Comparison of ENCODE assay signal across 8 cellular contexts in genomic region chr7:21580073-21580521, GRCh38. TPM values are rescaled to one million over a fixed set of nuclear protein-coding genes. Genes with fewer than 3 reads are reported as not detected.
DNase-seq lines count a peak whose midpoint lies in the region; ATAC-seq and TF ChIP-seq lines count a peak whose summit lies in the region.

No MANE protein-coding gene starts in this region.

- TF ChIP-seq RAD21 in HCT116 (IDR thresholded peaks at IDR 0.05; ENCODE audit: low read depth), result no peak

- TF ChIP-seq POLR2A in HCT116 (IDR thresholded peaks at IDR 0.05; ENCODE audit: borderline replicate concordance, extremely low read depth, insufficient read depth, insufficient read length) (no peak), vagina (IDR thresholded peaks at IDR 0.05) (no peak), spleen (IDR thresholded peaks at IDR 0.05) (no peak)

- DNase-seq in Caki2 (ENCODE audit: low read depth) (peak; percentile 76), HCT116 (ENCODE audit: low read depth, low spot score) (no peak), RPMI7951 (ENCODE audit: low read depth) (peak; percentile 81), iris pigment epithelial cell (ENCODE audit: low read depth) (peak; percentile 92), vagina (ENCODE audit: extremely low spot score in 2 of 2) (no peak), cerebellum (ENCODE audit: low spot score) (no peak), nucleus accumbens (lab: John Stamatoyannopoulos, UW) (no peak), spleen (no peak)

- H3K4me2 ChIP-seq in HCT116 (ENCODE audit: low read length), result peak overlapping the region; percentile 22; the same call in 1 of the 2 replicates

- no TSS peak for BruUV-seq in HCT116 (replicated peaks; lab: Mats Ljungman, UMichigan)

- H3K9me3 ChIP-seq in HCT116 (ENCODE audit: control insufficient read depth in 1 of 2, insufficient read depth in 1 of 2, low read depth in 1 of 2, low read length in 2 of 2) (no peaks in the 10 kb centered on the region), vagina (no peaks in the 10 kb centered on the region), spleen (peaks cover 0 to 17% (median 11%) of the 10 kb centered on the region in 8 donors)

- H3K9me2 ChIP-seq in HCT116 (ENCODE audit: insufficient read depth), result no peaks in the 10 kb centered on the region

- TF ChIP-seq CTCF in HCT116 (IDR thresholded peaks at IDR 0.05 in 2 of 3, conservative IDR thresholded peaks at IDR 0.05 in 1 of 3; ENCODE audit: borderline replicate concordance in 1 of 3, insufficient read depth in 1 of 3, low read depth in 2 of 3, low read length in 2 of 3) (no peak), vagina (IDR thresholded peaks at IDR 0.05) (no peak), spleen (IDR thresholded peaks at IDR 0.05 in 8 of 11, conservative IDR thresholded peaks at IDR 0.05 in 3 of 11) (no peak)

- CTCF ChIA-PET in HCT116 (lab: Charles Lee), result no interaction called here

- no peaks in the 10 kb centered on the region for H4K20me1 ChIP-seq in HCT116 (ENCODE audit: insufficient read depth)

- RAD21 ChIA-PET in HCT116 (lab: Charles Lee; ENCODE audit: low non-redundant PET in 1 of 2, low total read pairs in 2 of 2, uncharacterized antibody in 2 of 2, unreplicated experiment in 2 of 2), result no interaction called here

- H3K36me3 ChIP-seq in HCT116 (ENCODE audit: control insufficient read depth in 1 of 2, insufficient read depth in 2 of 2, low read length in 2 of 2) (no peaks in the 10 kb centered on the region), vagina (no peaks in the 10 kb centered on the region), spleen (no peaks in the 10 kb centered on the region)

- no peaks in the 10 kb centered on the region for H3K79me2 ChIP-seq in HCT116 (ENCODE audit: insufficient read depth, low read length)

- WGBS in spleen, 5 donors, result 21 to 43% (median 28%) methylated on average over 4 of the region's 4 CpGs

- H3K4me3 ChIP-seq in HCT116 (replicated peaks in 1 of 2; ENCODE audit: low read depth in 1 of 2, low read length in 2 of 2), result no peak overlapping the region
- no peak overlapping the region for H3K4me3 ChIP-seq in vagina
- H3K4me3 ChIP-seq in spleen, result no peak overlapping the region

- intact Hi-C loops in HCT116 (cut with micrococcal nuclease), result no loop called here
- intact Hi-C loops in vagina (cut with DNase I), result no loop called here
- intact Hi-C loops in spleen (cut with DNase I; ENCODE audit: low total_unique reads), result no loop called here

- H3K4me1 ChIP-seq in HCT116 (ENCODE audit: control insufficient read depth in 1 of 2, insufficient read depth in 2 of 2, low read length in 2 of 2) (peaks cover 4 to 8% of the 10 kb centered on the region in 2 experiments; a peak in 2 of 4 replicates), vagina (no peaks in the 10 kb centered on the region), spleen (peaks cover 0 to 12% (median 0%) of the 10 kb centered on the region in 6 donors)

- H3K27ac ChIP-seq in HCT116 (ENCODE audit: low read depth, low read length), result no peak overlapping the region
- H3K27ac ChIP-seq in vagina, result no peak overlapping the region
- H3K27ac ChIP-seq in spleen, result peak overlapping the region in 2 of 8 donors; percentile 45 to 46

- no peak overlapping the region for H3K9ac ChIP-seq in HCT116 (ENCODE audit: low read length)

- H3K27me3 ChIP-seq in HCT116 (ENCODE audit: insufficient read depth, low read length) (no peaks in the 10 kb centered on the region), vagina (no peaks in the 10 kb centered on the region), spleen (replicated peaks in 1 of 7) (peaks cover 0 to 5% (median 0%) of the 10 kb centered on the region in 7 donors)

- no peak for ATAC-seq in HCT116

- in situ Hi-C loops in Caki2 (cut with HindIII; ENCODE audit: low pct_unique_long_range_greater_than_20kb, low sequenced_read_pairs), result no loop called here

- no peak overlapping the region for H2AFZ ChIP-seq in HCT116 (ENCODE audit: low read depth, low read length, poor library complexity, severe bottlenecking)

- POLR2A ChIA-PET in HCT116 (lab: Charles Lee), result no interaction called here

TF ChIP-seq in HCT116, 20 proteins besides CTCF, POLR2A, EP300 and RAD21:
- TF ChIP-seq, protein P1, sequence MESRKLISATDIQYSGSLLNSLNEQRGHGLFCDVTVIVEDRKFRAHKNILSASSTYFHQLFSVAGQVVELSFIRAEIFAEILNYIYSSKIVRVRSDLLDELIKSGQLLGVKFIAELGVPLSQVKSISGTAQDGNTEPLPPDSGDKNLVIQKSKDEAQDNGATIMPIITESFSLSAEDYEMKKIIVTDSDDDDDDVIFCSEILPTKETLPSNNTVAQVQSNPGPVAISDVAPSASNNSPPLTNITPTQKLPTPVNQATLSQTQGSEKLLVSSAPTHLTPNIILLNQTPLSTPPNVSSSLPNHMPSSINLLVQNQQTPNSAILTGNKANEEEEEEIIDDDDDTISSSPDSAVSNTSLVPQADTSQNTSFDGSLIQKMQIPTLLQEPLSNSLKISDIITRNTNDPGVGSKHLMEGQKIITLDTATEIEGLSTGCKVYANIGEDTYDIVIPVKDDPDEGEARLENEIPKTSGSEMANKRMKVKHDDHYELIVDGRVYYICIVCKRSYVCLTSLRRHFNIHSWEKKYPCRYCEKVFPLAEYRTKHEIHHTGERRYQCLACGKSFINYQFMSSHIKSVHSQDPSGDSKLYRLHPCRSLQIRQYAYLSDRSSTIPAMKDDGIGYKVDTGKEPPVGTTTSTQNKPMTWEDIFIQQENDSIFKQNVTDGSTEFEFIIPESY (IDR thresholded peaks at IDR 0.05; ENCODE audit: extremely low read depth, insufficient replicate concordance, low read length), result no peak
- no peak for TF ChIP-seq SRF (IDR thresholded peaks at IDR 0.05; ENCODE audit: low read depth)
TF ChIP-seq in HCT116: peak in this region for 0.

RNA-seq across cellular contexts. Expression of gene DNAH11, which starts 37.3 kb away (rescaled TPM):
- total RNA-seq in Caki2 (2014; rRNA removed; shearing (Covaris generic); ENCODE audit: low replicate concordance), result 0.06 and 0.44 TPM in 2 replicates
- total RNA-seq in HCT116 (2021; ENCODE audit: unreplicated experiment), result 0.39 TPM
- polyA plus RNA-seq in HCT116 (2012), result 0.34 and 0.39 TPM in 2 replicates
- total RNA-seq in RPMI7951 (2014; rRNA removed; shearing (Covaris generic)), result 10.0 and 10.7 TPM in 2 replicates
- total RNA-seq in vagina, result 1.7 TPM
- total RNA-seq in cerebellum, result 6.9 TPM
- total RNA-seq in spleen, result 1 to 10 TPM in 5 of 7 donors, under 1 TPM in 2; 0.30 to 2.1 (median 1.1) TPM
- polyA plus RNA-seq in spleen, result under 1 TPM; 0.28 to 0.41 (median 0.32) TPM

Comparison
In these comparisons a context has a peak if more than half of its experiments do, and no peak if none do; other contexts are left out.
1. DNase-seq: peak in Caki2 (single experiment), RPMI7951 (single experiment) and iris pigment epithelial cell (single experiment); none in HCT116 (single experiment), vagina (0 of 2), cerebellum (single experiment), nucleus accumbens (0 of 56) and spleen (single experiment).